In genomic region chr3:129180461-129180860, GRCh38 we compare ENCODE assay signal across 7 cellular contexts. TPM values are rescaled to one million over a fixed set of nuclear protein-coding genes. Genes with fewer than 3 reads are reported as not detected.
A peak's percentile ranks its signal among the peaks of the same experiment; 100 is the strongest.
DNase-seq lines count a peak whose midpoint lies in the region; ATAC-seq and TF ChIP-seq lines count a peak whose summit lies in the region.

No MANE protein-coding gene starts in this region.

- H3K9me3 ChIP-seq in HAP-1 (no peaks in the 10 kb centered on the region), smooth muscle cell (replicated peaks; ENCODE audit: low read depth) (no peaks in the 10 kb centered on the region)

- POLR2A ChIA-PET in T-cell (lab: Charles Lee) = interaction anchor here (0.6 to 0.9 kb wide), 4 partner anchors 9 to 98 kb away, joined by 3 read pairs; no protein-coding TSS in a partner anchor

- CTCF ChIA-PET in T-cell (lab: Charles Lee) = interaction anchor here (0.6 to 2.1 kb wide), 4 partner anchors 10 to 401 kb away, joined by 3 to 9 read pairs (median 4); partner anchors contain the start of gene HMCES (in 1 of the 2)

- peaks cover 51% of the 10 kb centered on the region for H3K36me3 Mint-ChIP-seq in T-cell

- peaks cover 97% of the 10 kb centered on the region for H3K79me2 ChIP-seq in smooth muscle cell (ENCODE audit: low read depth)

- peak overlapping the region; percentile 95 to 97 (median 96) for H3K4me3 Mint-ChIP-seq in T-cell

- in situ Hi-C loops in HAP-1 (cut with MboI; ENCODE audit: low sequenced_read_pairs) = no loop called here

- H3K27me3 Mint-ChIP-seq in T-cell = no peaks in the 10 kb centered on the region

- H3F3A ChIP-seq in smooth muscle cell (ENCODE audit: low read depth) = no peaks in the 10 kb centered on the region

- peak overlapping the region; percentile 21 for H3K9ac ChIP-seq in smooth muscle cell (ENCODE audit: low read depth)

- H3K36me3 ChIP-seq in HAP-1 (replicated peaks) (peaks cover 67% of the 10 kb centered on the region), smooth muscle cell (ENCODE audit: low read depth) (no peaks in the 10 kb centered on the region)

- DNase-seq in HAP-1 (ENCODE audit: low spot score in 2 of 2) = no peak
- no peak for DNase-seq in T-cell
- peak; percentile 46 for DNase-seq in fibroblast of the aortic adventitia (ENCODE audit: low read depth)
- no peak for DNase-seq in smooth muscle cell (lab: John Stamatoyannopoulos, UW; ENCODE audit: unreplicated experiment)
- no peak for DNase-seq in NCI-H345 treated with DMSO at 0.1 percent for 48 hours (lab: John Stamatoyannopoulos, UW; ENCODE audit: unreplicated experiment)
- DNase-seq in stimulated activated CD4-positive, alpha-beta T cell treated with anti-CD3 and anti-CD28 coated beads, Interleukin-4, amount 100 ng/mL, for 1 hour = no peak

- H3K27me3 ChIP-seq in HAP-1 (ENCODE audit: low read depth) (no peaks in the 10 kb centered on the region), smooth muscle cell (ENCODE audit: low read depth) (no peaks in the 10 kb centered on the region)

- H3K4me1 Mint-ChIP-seq in T-cell = peaks cover 65 to 75% (median 73%) of the 10 kb centered on the region in 3 donors

- H2AFZ ChIP-seq in smooth muscle cell (ENCODE audit: low read depth) = no peak overlapping the region

- no peak for ATAC-seq in T-cell (replicated peaks in 1 of 4)
- no peak for ATAC-seq in GM21528 (IDR thresholded peaks at IDR 0.05; ENCODE audit: low FRiP score, unreplicated experiment)

- H3K9me3 Mint-ChIP-seq in T-cell = no peaks in the 10 kb centered on the region

- no peak overlapping the region for H3K27ac ChIP-seq in smooth muscle cell (ENCODE audit: low read depth)

- WGBS in smooth muscle cell (ENCODE audit: low lambda C conversion rate) = 89% methylated on average over 1 of the region's 1 CpG

- peak overlapping the region; percentile 40 for H3K4me2 ChIP-seq in smooth muscle cell

- H3K4me3 ChIP-seq in HAP-1 (peak overlapping the region; percentile 91), fibroblast of the aortic adventitia (ENCODE audit: low read depth, low read length) (peak overlapping the region; percentile 37), smooth muscle cell (peak overlapping the region; percentile 2)

- peaks cover 77% of the 10 kb centered on the region for H4K20me1 ChIP-seq in smooth muscle cell (ENCODE audit: low read depth)

- TF ChIP-seq CTCF in fibroblast of the aortic adventitia (IDR thresholded peaks at IDR 0.05; ENCODE audit: insufficient read depth, low read length) (no peak), smooth muscle cell (IDR thresholded peaks at IDR 0.05; ENCODE audit: borderline replicate concordance, insufficient read depth, poor library complexity, severe bottlenecking) (no peak)

- peak overlapping the region; percentile 71 to 97 for H3K27ac Mint-ChIP-seq in T-cell

- H3K4me1 ChIP-seq in HAP-1 (peaks cover 15% of the 10 kb centered on the region), smooth muscle cell (ENCODE audit: low read depth) (peaks cover 24% of the 10 kb centered on the region)

RNA-seq across cellular contexts. Expression of gene CNBP, which starts 3.2 kb away (rescaled TPM):
- 100 to 1,000 TPM; 280 to 382 (median 356) TPM for total RNA-seq in T-cell
- total RNA-seq in fibroblast of the aortic adventitia (ENCODE audit: low replicate concordance) = 286 and 295 TPM in 2 replicates
- total RNA-seq in smooth muscle cell = 181 and 185 TPM in 2 replicates
- polyA plus RNA-seq in smooth muscle cell = 198 and 229 TPM in 2 replicates

RNA-seq across cellular contexts. Expression of gene ISY1, which starts 19.6 kb away (rescaled TPM):
- total RNA-seq in T-cell (10 to 100 TPM; 34.8 to 42.0 (median 35.9) TPM), fibroblast of the aortic adventitia (ENCODE audit: low replicate concordance) (20.6 and 51.0 TPM in 2 replicates), smooth muscle cell (10.2 and 19.3 TPM in 2 replicates)
- 47.3 and 60.0 TPM in 2 replicates for polyA plus RNA-seq in smooth muscle cell

RNA-seq across cellular contexts. Expression of gene RAB43, which starts 58.9 kb away (rescaled TPM):
- total RNA-seq in T-cell (10 to 100 TPM; 53.8 to 96.9 (median 77.6) TPM), fibroblast of the aortic adventitia (ENCODE audit: low replicate concordance) (2.5 and 5.1 TPM in 2 replicates), smooth muscle cell (9.5 and 15.8 TPM in 2 replicates)
- polyA plus RNA-seq in smooth muscle cell = 17.1 and 20.8 TPM in 2 replicates

Comparison
In these comparisons a context has a peak if more than half of its experiments do, and no peak if none do; other contexts are left out.
1. H3K4me3 ChIP-seq: peak in every context shown above with its lines; median percentile 91 in HAP-1; 37 in fibroblast of the aortic adventitia; 2 in smooth muscle cell.